In the genomic region with DNA sequence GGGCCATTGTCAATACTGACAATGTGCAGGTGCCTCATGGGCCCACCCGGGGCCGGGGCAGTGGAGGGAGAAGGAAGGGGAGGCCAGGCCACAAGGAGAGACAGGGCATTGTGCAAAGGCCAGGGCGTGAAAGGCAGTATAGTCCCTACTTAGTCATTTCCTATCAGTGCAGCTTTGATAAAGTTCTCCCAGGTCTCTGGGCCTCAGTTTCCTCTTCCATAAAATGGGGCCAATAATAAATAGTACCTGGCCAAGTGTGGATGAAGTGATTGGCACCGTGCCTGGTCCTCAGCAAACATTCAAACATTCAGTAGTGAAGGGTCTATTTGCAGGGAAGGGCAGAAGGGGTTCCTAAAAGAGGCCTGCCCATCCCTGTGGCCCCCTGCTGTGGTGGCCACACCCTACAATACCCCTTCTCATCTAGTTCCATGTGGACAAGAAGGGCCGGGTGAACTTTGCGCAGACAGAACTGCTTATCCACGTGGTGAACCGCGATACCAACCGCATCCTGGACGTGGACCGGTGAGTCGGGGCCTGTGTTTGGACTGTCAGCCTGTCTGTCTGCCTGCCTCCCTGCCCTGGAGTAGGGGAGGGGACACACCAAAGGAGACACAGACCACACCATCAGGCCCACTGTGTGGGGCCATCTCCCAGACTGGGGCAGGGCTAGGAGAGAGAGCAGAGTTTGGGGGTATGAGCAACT, we compare ENCODE assay signal across 27 cellular contexts. TPM values are rescaled to one million over a fixed set of nuclear protein-coding genes. Genes with fewer than 3 reads are reported as not detected.
DNase-seq lines count a peak whose midpoint lies in the region; ATAC-seq, FAIRE-seq and TF ChIP-seq lines count a peak whose summit lies in the region.
"Had no signal": no experiment of that assay in that cellular context is flagged by ENCODE, and none has a peak within 500 bp of the region (broad histone marks: within the 10 kb centered on the region; RNA-seq: fewer than 3 reads in every experiment).

No MANE protein-coding gene starts in this region.

- FAIRE-seq in HepG2 (lab: Jason Lieb, UNC), result no peak
- no peak for FAIRE-seq in small intestine (lab: Jason Lieb, UNC)
- FAIRE-seq: A549, HTR-8/SVneo had no signal

- DNase-seq in ELR (ENCODE audit: low read depth) (peak; percentile 30), MV-4-11 (lab: John Stamatoyannopoulos, UW) (peak; percentile 57), HepG2 (ENCODE audit: low spot score) (no peak), small intestine (peak; percentile 35), HPDE6-E6E7 (ENCODE audit: extremely low spot score) (no peak), NCI-H146 (lab: John Stamatoyannopoulos, UW) (no peak)
- DNase-seq: AML-193; CD8-positive, alpha-beta T cell; DMS 273 treated with DMSO at 0.1 percent for 48 hours; DMS79; EL; H7; KG1; MG63; NCI-H1105; NCI-H1436 treated with DMSO at 0.1 percent for 48 hours; NCI-H2029; NCI-H446; NCI-H524 treated with DMSO at 0.1 percent for 48 hours; SHP77; T-cell had no signal

- peaks cover 5 to 10% of the 10 kb centered on the region in 2 experiments; a peak in 4 of 5 replicates for H3K27me3 ChIP-seq in HepG2 (ENCODE audit: control insufficient read depth in 1 of 2, insufficient read depth in 2 of 2, low read length in 2 of 2)
- no peaks in the 10 kb centered on the region for H3K27me3 ChIP-seq in small intestine (ENCODE audit: control insufficient read depth in 2 of 2, insufficient read depth in 2 of 2, low read length in 2 of 2)
- H3K27me3 ChIP-seq: MG63 had no signal

- H3K9me3 ChIP-seq in HepG2 (ENCODE audit: low read length), result no peaks in the 10 kb centered on the region
- H3K9me3 ChIP-seq in small intestine (ENCODE audit: control insufficient read depth, low read depth), result no peaks in the 10 kb centered on the region
- H3K9me3 ChIP-seq: A549, MG63 had no signal

- no peak overlapping the region for H3K9ac ChIP-seq in HepG2 (ENCODE audit: insufficient read depth, low read depth, low read length)

- in situ Hi-C loops in HepG2 (cut with HindIII; ENCODE audit: extremely low pct_ligation_motif_present, low pct_unique_long_range_greater_than_20kb), result no loop called here

- BruUV-seq in HepG2 (replicated peaks; lab: Mats Ljungman, UMichigan), result no TSS peak

- TF ChIP-seq CTCF in HepG2 (CRISPR knock-in tag; IDR thresholded peaks at IDR 0.05), result no peak

- POLR2A ChIA-PET in HepG2 (lab: Yijun Ruan, JAX), result no interaction called here

- ATAC-seq in HepG2 (no peak), GM18517 (IDR thresholded peaks at IDR 0.05; ENCODE audit: unreplicated experiment) (no peak)
- ATAC-seq: A549; CD8-positive, alpha-beta T cell; Panc1; T-cell had no signal

- H3K36me3 ChIP-seq in HepG2 (replicated peaks in 1 of 2; ENCODE audit: control insufficient read depth in 1 of 2, insufficient read depth in 2 of 2, low read length in 2 of 2), result no peaks in the 10 kb centered on the region
- H3K36me3 ChIP-seq in small intestine (ENCODE audit: control insufficient read depth in 2 of 2, insufficient read depth in 2 of 2, low read length in 2 of 2), result no peaks in the 10 kb centered on the region
- H3K36me3 ChIP-seq: MG63 had no signal

- H3K79me2 ChIP-seq in HepG2 (ENCODE audit: insufficient read depth, low read length), result no peaks in the 10 kb centered on the region

- no peak for TF ChIP-seq RAD21 in HepG2 (CRISPR knock-in tag; IDR thresholded peaks at IDR 0.05)

- H3K4me1 ChIP-seq in HepG2 (ENCODE audit: insufficient read depth, low read length) (peaks cover 9% of the 10 kb centered on the region; the same call in 1 of the 2 replicates), small intestine (ENCODE audit: control insufficient read depth in 2 of 2, insufficient read depth in 1 of 2, low read depth in 1 of 2, low read length in 1 of 2) (no peaks in the 10 kb centered on the region)

- no peak overlapping the region for H2AFZ ChIP-seq in HepG2 (ENCODE audit: low read length)

- CTCF ChIA-PET in HepG2 (lab: Yijun Ruan, JAX; ENCODE audit: low intra/inter-chr PET ratio, low total read pairs), result no interaction called here

- H4K20me1 ChIP-seq in HepG2 (ENCODE audit: insufficient read depth, low read length), result no peaks in the 10 kb centered on the region

- H3K4me3 ChIP-seq in HepG2 (replicated peaks in 1 of 3; ENCODE audit: insufficient read depth in 1 of 3, low read depth in 2 of 3, low read length in 3 of 3) (no peak overlapping the region), small intestine (ENCODE audit: low read depth in 1 of 2, low read length in 2 of 2) (no peak overlapping the region)
- H3K4me3 ChIP-seq: A549, MG63 had no signal

- 24% methylated on average over 4 of the region's 13 CpGs for WGBS in HepG2 (ENCODE audit: low lambda C conversion rate)
- 45 to 80% (median 63%) methylated on average over 13 of the region's 13 CpGs for WGBS in small intestine, 3 donors

- TF ChIP-seq EP300 in HepG2 (IDR thresholded peaks at IDR 0.05; ENCODE audit: low read depth in 2 of 2, low read length in 2 of 2) (no peak), HepG2 (CRISPR knock-in tag; IDR thresholded peaks at IDR 0.05; ENCODE audit: borderline replicate concordance) (no peak)

- intact Hi-C loops in HepG2 (cut with micrococcal nuclease; ENCODE audit: unreplicated experiment), result loop anchor here (5.0 kb wide), 1 partner anchor 38 kb away; a partner anchor contains a TSS

- H3K4me2 ChIP-seq in HepG2 (ENCODE audit: low read depth, low read length), result no peak overlapping the region
- H3K4me2 ChIP-seq: A549 had no signal

- no peak for TF ChIP-seq POLR2A in HepG2 (IDR thresholded peaks at IDR 0.05; ENCODE audit: insufficient read depth in 1 of 2, low read depth in 2 of 2, low read length in 2 of 2)

- no peak overlapping the region for H3K27ac ChIP-seq in HepG2 (ENCODE audit: extremely low read length, insufficient read depth, low read length)
- no peak overlapping the region for H3K27ac ChIP-seq in small intestine (ENCODE audit: low read depth in 1 of 2, low read length in 1 of 2)
- H3K27ac ChIP-seq: C4-2B, RWPE1 had no signal

TF ChIP-seq in HepG2, 621 proteins besides CTCF, POLR2A, EP300 and RAD21:
- TF ChIP-seq ZNF629 (CRISPR knock-in tag; conservative IDR thresholded peaks at IDR 0.05), result peak; percentile 75
- TF ChIP-seq ZNF317 (CRISPR knock-in tag; IDR thresholded peaks at IDR 0.05), result no peak

RNA-seq across cellular contexts. Expression of a gene that starts 36.9 kb away (rescaled TPM):
- 0.36 and 0.44 TPM in 2 replicates for total RNA-seq in HepG2 (2016; rRNA removed; fragmentation: Illumina TruSeq; extraction: Trizol)
- 0.26 TPM in 1 of 2 replicates, not detected in the other for total RNA-seq in HepG2 (2016; cell fraction: cytosol; rRNA removed; fragmentation: Illumina TruSeq; extraction: Trizol; ENCODE audit: low read depth)
- total RNA-seq in HepG2 (2016; cell fraction: insoluble cytoplasmic fraction; rRNA removed; fragmentation: Illumina TruSeq; extraction: Trizol), result 0.41 TPM in 1 of 2 replicates, not detected in the other
- total RNA-seq in HepG2 (2016; cell fraction: membrane; rRNA removed; fragmentation: Illumina TruSeq; extraction: Trizol), result 0.14 TPM in 1 of 2 replicates, not detected in the other
- 0.16 and 0.19 TPM in 2 replicates for total RNA-seq in HepG2 (2016; cell fraction: nucleus; rRNA removed; fragmentation: Illumina TruSeq; extraction: Trizol)
- 3.2 and 3.8 TPM in 2 replicates for polyA plus RNA-seq in HepG2 (2011; rRNA removed)
- polyA plus RNA-seq in HepG2 (2011; cell fraction: cytosol; rRNA removed), result 2.2 and 3.9 TPM in 2 replicates
- polyA plus RNA-seq in HepG2 (2011; cell fraction: nucleus; rRNA removed), result 2.1 and 3.3 TPM in 2 replicates
- polyA plus RNA-seq in HepG2 (2012), result 0.35 and 0.81 TPM in 2 replicates
- 0.18 and 0.35 TPM in 2 replicates for polyA plus RNA-seq in HepG2 (2016; cell fraction: cytosol; fragmentation: Illumina TruSeq; extraction: Trizol; ENCODE audit: low read depth)
- polyA plus RNA-seq in HepG2 (2016; cell fraction: insoluble cytoplasmic fraction; fragmentation: Illumina TruSeq; extraction: Trizol; ENCODE audit: low read depth), result 0.23 TPM in 1 of 2 replicates, not detected in the other
- 0.14 and 0.38 TPM in 2 replicates for polyA plus RNA-seq in HepG2 (2016; cell fraction: membrane; fragmentation: Illumina TruSeq; extraction: Trizol; ENCODE audit: low read depth)
- 0.32 and 1.1 TPM in 2 replicates for polyA plus RNA-seq in HepG2 (2016; cell fraction: nucleus; fragmentation: Illumina TruSeq; extraction: Trizol; ENCODE audit: insufficient read depth, low read depth)
- 4.6 and 6.5 TPM in 2 replicates for polyA minus RNA-seq in HepG2 (2011; rRNA and poly(A)+ RNA removed; ENCODE audit: low replicate concordance)
- polyA minus RNA-seq in HepG2 (2011; cell fraction: cytosol; rRNA and poly(A)+ RNA removed), result 3.0 and 4.5 TPM in 2 replicates
- 1.9 and 2.3 TPM in 2 replicates for polyA minus RNA-seq in HepG2 (2011; cell fraction: nucleus; rRNA and poly(A)+ RNA removed)
- polyA plus RNA-seq in small intestine, result 10 to 100 TPM; 26.6 to 58.9 (median 49.6) TPM

RNA-seq across cellular contexts. Expression of a gene that starts 40.9 kb away (rescaled TPM):
- 148 and 323 TPM in 2 replicates for total RNA-seq in HepG2 (2016; rRNA removed; fragmentation: Illumina TruSeq; extraction: Trizol)
- 16.4 and 17.5 TPM in 2 replicates for total RNA-seq in HepG2 (2016; cell fraction: cytosol; rRNA removed; fragmentation: Illumina TruSeq; extraction: Trizol; ENCODE audit: low read depth)
- 130 and 339 TPM in 2 replicates for total RNA-seq in HepG2 (2016; cell fraction: insoluble cytoplasmic fraction; rRNA removed; fragmentation: Illumina TruSeq; extraction: Trizol)
- 41.6 and 42.4 TPM in 2 replicates for total RNA-seq in HepG2 (2016; cell fraction: membrane; rRNA removed; fragmentation: Illumina TruSeq; extraction: Trizol)
- total RNA-seq in HepG2 (2016; cell fraction: nucleus; rRNA removed; fragmentation: Illumina TruSeq; extraction: Trizol), result 278 and 332 TPM in 2 replicates
- 643 and 779 TPM in 2 replicates for polyA plus RNA-seq in HepG2 (2011; rRNA removed)
- polyA plus RNA-seq in HepG2 (2011; cell fraction: cytosol; rRNA removed), result 776 and 886 TPM in 2 replicates
- polyA plus RNA-seq in HepG2 (2011; cell fraction: nucleus; rRNA removed), result 356 and 433 TPM in 2 replicates
- 412 and 503 TPM in 2 replicates for polyA plus RNA-seq in HepG2 (2012)
- polyA plus RNA-seq in HepG2 (2016; cell fraction: cytosol; fragmentation: Illumina TruSeq; extraction: Trizol; ENCODE audit: low read depth), result 14.6 and 15.4 TPM in 2 replicates
- polyA plus RNA-seq in HepG2 (2016; cell fraction: insoluble cytoplasmic fraction; fragmentation: Illumina TruSeq; extraction: Trizol; ENCODE audit: low read depth), result 111 and 126 TPM in 2 replicates
- polyA plus RNA-seq in HepG2 (2016; cell fraction: membrane; fragmentation: Illumina TruSeq; extraction: Trizol; ENCODE audit: low read depth), result 26.4 and 27.8 TPM in 2 replicates
- polyA plus RNA-seq in HepG2 (2016; cell fraction: nucleus; fragmentation: Illumina TruSeq; extraction: Trizol; ENCODE audit: insufficient read depth, low read depth), result 383 and 387 TPM in 2 replicates
- polyA minus RNA-seq in HepG2 (2011; rRNA and poly(A)+ RNA removed; ENCODE audit: low replicate concordance), result 387 and 527 TPM in 2 replicates
- polyA minus RNA-seq in HepG2 (2011; cell fraction: cytosol; rRNA and poly(A)+ RNA removed), result 256 and 356 TPM in 2 replicates
- 143 and 184 TPM in 2 replicates for polyA minus RNA-seq in HepG2 (2011; cell fraction: nucleus; rRNA and poly(A)+ RNA removed)
- polyA plus RNA-seq in small intestine, result 100 to 1,000 TPM; 149 to 411 (median 210) TPM

Comparison
In these comparisons a context has a peak if more than half of its experiments do, and no peak if none do; other contexts are left out.
1. DNase-seq: peak in ELR (single experiment), MV-4-11 (single experiment) and small intestine (single experiment); none in HepG2 (single experiment), HPDE6-E6E7 (single experiment) and NCI-H146 (single experiment).
2. RNA of a gene that starts 36.9 kb away (polyA plus RNA-seq): 26.6 to 58.9 TPM in small intestine; 0.14 to 3.9 TPM in HepG2; every median in the first group is over 4 times any median in the second.